21 cellular contexts compared by ENCODE assay signal in genomic region chr14:83883732-83884131, GRCh38.
"Had no signal": no experiment of that assay in that cellular context is flagged by ENCODE, and none has a peak within 500 bp of the region (broad histone marks: within the 10 kb centered on the region; RNA-seq: fewer than 3 reads in every experiment).

No MANE protein-coding gene starts in this region.

- DNase-seq: dorsolateral prefrontal cortex; effector CD4-positive, alpha-beta T cell; foreskin keratinocyte; heart left ventricle; islet precursor cell; naive thymus-derived CD8-positive, alpha-beta T cell; nephron progenitor cell; nucleus accumbens; sigmoid colon; stimulated activated CD4-positive, alpha-beta T cell treated with anti-CD3 and anti-CD28 coated beads, Interleukin-2, amount 100 ng/mL, for 24 hours; stimulated activated CD4-positive, alpha-beta T cell treated with anti-CD3 and anti-CD28 coated beads, Interleukin-4, amount 100 ng/mL, for 24 hours; stimulated activated naive CD8-positive, alpha-beta T cell treated with anti-CD3 and anti-CD28 coated beads, Interleukin-15, Interleukin-2, amounts not matched to agents 100 U/mL and 50 U/mL, for 24 hours; substantia nigra; upper lobe of left lung had no signal

- H3K9me3 ChIP-seq: gastroesophageal sphincter, heart left ventricle, prostate gland, right atrium auricular region, sigmoid colon, thoracic aorta, tibial nerve, upper lobe of left lung had no signal

- ATAC-seq: foreskin keratinocyte; gastroesophageal sphincter; heart left ventricle; naive thymus-derived CD8-positive, alpha-beta T cell; stimulated activated effector memory CD8-positive, alpha-beta T cell treated with anti-CD3 and anti-CD28 coated beads, Interleukin-12 subunit alpha, Interleukin-12 subunit beta, amount 100 ng/mL, for 72 hours; stimulated activated naive CD8-positive, alpha-beta T cell treated with anti-CD3 and anti-CD28 coated beads, Interleukin-15, Interleukin-2, amounts not matched to agents 100 U/mL and 50 U/mL, for 24 hours had no signal

- H3K4me1 ChIP-seq: foreskin keratinocyte, gastroesophageal sphincter, heart left ventricle, prostate gland, right atrium auricular region, sigmoid colon, tibial nerve, upper lobe of left lung had no signal

- H3K36me3 ChIP-seq: gastroesophageal sphincter, heart left ventricle, prostate gland, right atrium auricular region, sigmoid colon, thoracic aorta, tibial nerve, upper lobe of left lung had no signal

- H3K27ac ChIP-seq: dorsolateral prefrontal cortex, foreskin keratinocyte, gastroesophageal sphincter, heart left ventricle, hepatocyte, prostate gland, right atrium auricular region, sigmoid colon, thoracic aorta, tibial nerve, upper lobe of left lung had no signal

- H3K4me3 ChIP-seq: dorsolateral prefrontal cortex, gastroesophageal sphincter, heart left ventricle, hepatocyte, prostate gland, right atrium auricular region, sigmoid colon, thoracic aorta, tibial nerve, upper lobe of left lung had no signal

- H3K27me3 ChIP-seq: dorsolateral prefrontal cortex, foreskin keratinocyte, gastroesophageal sphincter, heart left ventricle, hepatocyte, right atrium auricular region, sigmoid colon, tibial nerve, upper lobe of left lung had no signal
